Comparison of ENCODE assay signal across 1 cellular context in genomic region chr5:142038735-142039134, GRCh38.
TF ChIP-seq lines count a peak whose summit lies in the region.

No MANE protein-coding gene starts in this region.

TF ChIP-seq in K562, 482 proteins besides CTCF, POLR2A, EP300 and RAD21:
- TF ChIP-seq ZNF280A (IDR thresholded peaks at IDR 0.05; ENCODE audit: low read depth, partially characterized antibody) (no peak), ATF1 (CRISPR knock-in tag; IDR thresholded peaks at IDR 0.05) (no peak), ATF1 (tag; IDR thresholded peaks at IDR 0.05) (no peak), ZNF512 (tag; IDR thresholded peaks at IDR 0.05) (peak; percentile 94), BRD9 (IDR thresholded peaks at IDR 0.05; ENCODE audit: low read depth, partially characterized antibody) (no peak), DIDO1 (tag; IDR thresholded peaks at IDR 0.05; ENCODE audit: low read depth) (no peak), NEUROD1 (IDR thresholded peaks at IDR 0.05; ENCODE audit: borderline replicate concordance, low read depth, low read length, partially characterized antibody) (no peak)
